9 cellular contexts compared by ENCODE assay signal in the genomic region with DNA sequence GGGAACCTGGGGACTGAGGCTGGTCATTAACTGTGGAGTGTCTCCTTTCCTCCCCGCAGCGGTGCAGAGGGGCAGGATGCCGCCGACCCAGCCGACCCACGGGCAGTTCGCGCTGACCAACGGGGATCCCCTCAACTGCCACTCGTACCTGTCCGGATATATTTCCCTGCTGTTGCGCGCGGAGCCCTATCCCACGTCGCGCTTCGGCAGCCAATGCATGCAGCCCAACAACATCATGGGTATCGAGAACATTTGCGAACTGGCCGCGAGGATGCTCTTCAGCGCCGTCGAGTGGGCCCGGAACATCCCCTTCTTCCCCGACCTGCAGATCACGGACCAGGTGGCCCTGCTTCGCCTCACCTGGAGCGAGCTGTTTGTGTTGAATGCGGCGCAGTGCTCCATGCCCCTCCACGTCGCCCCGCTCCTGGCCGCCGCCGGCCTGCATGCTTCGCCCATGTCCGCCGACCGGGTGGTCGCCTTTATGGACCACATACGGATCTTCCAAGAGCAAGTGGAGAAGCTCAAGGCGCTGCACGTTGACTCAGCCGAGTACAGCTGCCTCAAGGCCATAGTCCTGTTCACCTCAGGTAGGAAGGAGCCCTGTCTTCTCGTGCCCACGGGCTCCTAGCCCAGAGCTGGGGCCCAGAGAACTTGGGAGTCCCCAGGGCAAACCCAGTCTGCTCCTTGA. TPM values are rescaled to one million over a fixed set of nuclear protein-coding genes. Genes with fewer than 3 reads are reported as not detected.
DNase-seq lines count a peak whose midpoint lies in the region; ATAC-seq and TF ChIP-seq lines count a peak whose summit lies in the region.
"Had no signal": no experiment of that assay in that cellular context is flagged by ENCODE, and none has a peak within 500 bp of the region (broad histone marks: within the 10 kb centered on the region; RNA-seq: fewer than 3 reads in every experiment).

No MANE protein-coding gene starts in this region.

- no peak for ATAC-seq in WTC11
- no peak for ATAC-seq in sciatic nerve
- no peak for ATAC-seq in GM21447 (IDR thresholded peaks at IDR 0.05; ENCODE audit: unreplicated experiment)

- TF ChIP-seq CTCF in WTC11 (IDR thresholded peaks at IDR 0.05) (no peak), right atrium auricular region (IDR thresholded peaks at IDR 0.05) (no peak)

- POLR2A ChIA-PET in WTC11 (lab: Charles Lee), result no interaction called here

- H3K9me3 ChIP-seq in right atrium auricular region, result no peaks in the 10 kb centered on the region

- no peak overlapping the region for H2BK15ac ChIP-seq in mesendoderm (replicated peaks; ENCODE audit: low read depth)

- no peak overlapping the region for H3K18ac ChIP-seq in mesendoderm (ENCODE audit: low read length)

- H3K4me1 Mint-ChIP-seq in WTC11, result peaks cover 73% of the 10 kb centered on the region

- peak; percentile 25 for DNase-seq in G401 (ENCODE audit: low spot score)
- peak; percentile 32 for DNase-seq in WTC11 (ENCODE audit: low spot score)
- no peak for DNase-seq in right atrium auricular region (ENCODE audit: low spot score)
- peak; percentile 60 for DNase-seq in sciatic nerve (ENCODE audit: low spot score)
- DNase-seq in posterior vena cava (ENCODE audit: low spot score), result no peak
- no peak for DNase-seq in mesendoderm
- DNase-seq in AG20443 (ENCODE audit: low spot score), result no peak
- DNase-seq: SHP77 treated with DMSO at 0.1 percent for 48 hours had no signal

- no peaks in the 10 kb centered on the region for H3K27me3 ChIP-seq in right atrium auricular region
- H3K27me3 ChIP-seq in mesendoderm (ENCODE audit: insufficient read depth, low read length, poor library complexity), result peaks cover 63% of the 10 kb centered on the region

- no peaks in the 10 kb centered on the region for H3K79me1 ChIP-seq in mesendoderm (ENCODE audit: low read length)

- no peak overlapping the region for H3K9ac ChIP-seq in mesendoderm (ENCODE audit: low read length)

- peak overlapping the region; percentile 67 to 70 for H3K4me3 ChIP-seq in right atrium auricular region
- H3K4me3 ChIP-seq in mesendoderm (ENCODE audit: low read length), result no peak overlapping the region

- peak overlapping the region; percentile 95 to 97 for H3K27ac ChIP-seq in right atrium auricular region
- H3K27ac ChIP-seq in mesendoderm (ENCODE audit: low read depth, low read length), result no peak overlapping the region

- no peaks in the 10 kb centered on the region for H3K79me2 ChIP-seq in mesendoderm (ENCODE audit: control insufficient read depth, insufficient read depth, low read length)

- H3K36me3 ChIP-seq in right atrium auricular region (peaks cover 43% of the 10 kb centered on the region), mesendoderm (ENCODE audit: control insufficient read depth, insufficient read depth, low read length) (no peaks in the 10 kb centered on the region)

- intact Hi-C loops in sciatic nerve (cut with DNase I) (loop anchor here (5.0 kb wide), 1 partner anchor 558 kb away; no protein-coding TSS in a partner anchor), posterior vena cava (cut with DNase I) (loop anchor here (5.0 to 10.0 kb wide), 2 partner anchors 859 to 1007 kb away; no protein-coding TSS in a partner anchor)

- no peak overlapping the region for H3K4ac ChIP-seq in mesendoderm (ENCODE audit: low read depth, low read length)

- H3K27ac Mint-ChIP-seq in WTC11, result no peak overlapping the region

- no peak overlapping the region for H4K8ac ChIP-seq in mesendoderm (ENCODE audit: low read depth, low read length)

- peaks cover 96% of the 10 kb centered on the region for H3K27me3 Mint-ChIP-seq in WTC11 (ENCODE audit: low read depth)

- H4K5ac ChIP-seq in mesendoderm (ENCODE audit: low read length), result no peak overlapping the region

- no peaks in the 10 kb centered on the region for H3K9me3 Mint-ChIP-seq in WTC11

- H3K36me3 Mint-ChIP-seq in WTC11, result no peaks in the 10 kb centered on the region

- no peak overlapping the region for H2BK120ac ChIP-seq in mesendoderm (ENCODE audit: low read depth, low read length)

- no peak overlapping the region for H3K23ac ChIP-seq in mesendoderm (ENCODE audit: low read length)

- no CpG with 5 or more reads among the region's 49 CpGs for WGBS in mesendoderm (ENCODE audit: extremely low coverage, insufficient coverage, low lambda C conversion rate)

- H3K4me3 Mint-ChIP-seq in WTC11, result peak overlapping the region; percentile 58

- no peak overlapping the region for H2BK5ac ChIP-seq in mesendoderm (ENCODE audit: low read length)

- H2AK5ac ChIP-seq in mesendoderm (ENCODE audit: low read length), result no peak overlapping the region

- in situ Hi-C loops in G401 (cut with HindIII; ENCODE audit: low sequenced_read_pairs), result no loop called here

- peaks cover 0 to 14% of the 10 kb centered on the region in 2 donors for H3K4me1 ChIP-seq in right atrium auricular region
- H3K4me1 ChIP-seq in mesendoderm (ENCODE audit: control insufficient read depth, low read depth, low read length), result no peaks in the 10 kb centered on the region

- H3K56ac ChIP-seq in mesendoderm (ENCODE audit: low read length), result no peak overlapping the region

- H3K4me2 ChIP-seq in mesendoderm (ENCODE audit: low read length), result no peak overlapping the region

- CTCF ChIA-PET in WTC11 (lab: Charles Lee), result interaction anchor here (0.9 kb wide), 1 partner anchor 11 kb away, joined by 3 read pairs; no protein-coding TSS in a partner anchor

TF ChIP-seq in WTC11, 78 proteins besides CTCF, POLR2A, EP300 and RAD21:
- TF ChIP-seq, protein P1, sequence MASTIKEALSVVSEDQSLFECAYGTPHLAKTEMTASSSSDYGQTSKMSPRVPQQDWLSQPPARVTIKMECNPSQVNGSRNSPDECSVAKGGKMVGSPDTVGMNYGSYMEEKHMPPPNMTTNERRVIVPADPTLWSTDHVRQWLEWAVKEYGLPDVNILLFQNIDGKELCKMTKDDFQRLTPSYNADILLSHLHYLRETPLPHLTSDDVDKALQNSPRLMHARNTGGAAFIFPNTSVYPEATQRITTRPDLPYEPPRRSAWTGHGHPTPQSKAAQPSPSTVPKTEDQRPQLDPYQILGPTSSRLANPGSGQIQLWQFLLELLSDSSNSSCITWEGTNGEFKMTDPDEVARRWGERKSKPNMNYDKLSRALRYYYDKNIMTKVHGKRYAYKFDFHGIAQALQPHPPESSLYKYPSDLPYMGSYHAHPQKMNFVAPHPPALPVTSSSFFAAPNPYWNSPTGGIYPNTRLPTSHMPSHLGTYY (CRISPR knock-in tag; IDR thresholded peaks at IDR 0.05), result no peak
- TF ChIP-seq, protein P2, sequence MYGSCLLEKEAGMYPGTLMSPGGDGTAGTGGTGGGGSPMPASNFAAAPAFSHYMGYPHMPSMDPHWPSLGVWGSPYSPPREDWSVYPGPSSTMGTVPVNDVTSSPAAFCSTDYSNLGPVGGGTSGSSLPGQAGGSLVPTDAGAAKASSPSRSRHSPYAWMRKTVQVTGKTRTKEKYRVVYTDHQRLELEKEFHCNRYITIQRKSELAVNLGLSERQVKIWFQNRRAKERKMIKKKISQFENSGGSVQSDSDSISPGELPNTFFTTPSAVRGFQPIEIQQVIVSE (CRISPR knock-in tag; IDR thresholded peaks at IDR 0.05; ENCODE audit: borderline replicate concordance), result no peak
- TF ChIP-seq CREM (CRISPR knock-in tag; IDR thresholded peaks at IDR 0.05), result no peak
- TF ChIP-seq CREB1 (CRISPR knock-in tag; IDR thresholded peaks at IDR 0.05), result no peak
- no peak for TF ChIP-seq NR3C1 (CRISPR knock-in tag; conservative IDR thresholded peaks at IDR 0.05; ENCODE audit: low read depth)
- TF ChIP-seq NFATC4 (CRISPR knock-in tag; IDR thresholded peaks at IDR 0.05), result no peak
- no peak for TF ChIP-seq JUN (CRISPR knock-in tag; IDR thresholded peaks at IDR 0.05)
- TF ChIP-seq, protein P3, sequence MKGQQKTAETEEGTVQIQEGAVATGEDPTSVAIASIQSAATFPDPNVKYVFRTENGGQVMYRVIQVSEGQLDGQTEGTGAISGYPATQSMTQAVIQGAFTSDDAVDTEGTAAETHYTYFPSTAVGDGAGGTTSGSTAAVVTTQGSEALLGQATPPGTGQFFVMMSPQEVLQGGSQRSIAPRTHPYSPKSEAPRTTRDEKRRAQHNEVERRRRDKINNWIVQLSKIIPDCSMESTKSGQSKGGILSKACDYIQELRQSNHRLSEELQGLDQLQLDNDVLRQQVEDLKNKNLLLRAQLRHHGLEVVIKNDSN (CRISPR knock-in tag; IDR thresholded peaks at IDR 0.05), result no peak
- TF ChIP-seq FOXK1 (CRISPR knock-in tag; IDR thresholded peaks at IDR 0.05), result no peak
- TF ChIP-seq TEAD4 (CRISPR knock-in tag; IDR thresholded peaks at IDR 0.05), result no peak
- TF ChIP-seq ZNF219 (CRISPR knock-in tag; IDR thresholded peaks at IDR 0.05; ENCODE audit: borderline replicate concordance), result no peak
- no peak for TF ChIP-seq GTF2I (CRISPR knock-in tag; conservative IDR thresholded peaks at IDR 0.05)
- TF ChIP-seq ZNF232 (CRISPR knock-in tag; IDR thresholded peaks at IDR 0.05), result no peak
- no peak for TF ChIP-seq RELA (CRISPR knock-in tag; IDR thresholded peaks at IDR 0.05; ENCODE audit: borderline replicate concordance)
- TF ChIP-seq, protein P4, sequence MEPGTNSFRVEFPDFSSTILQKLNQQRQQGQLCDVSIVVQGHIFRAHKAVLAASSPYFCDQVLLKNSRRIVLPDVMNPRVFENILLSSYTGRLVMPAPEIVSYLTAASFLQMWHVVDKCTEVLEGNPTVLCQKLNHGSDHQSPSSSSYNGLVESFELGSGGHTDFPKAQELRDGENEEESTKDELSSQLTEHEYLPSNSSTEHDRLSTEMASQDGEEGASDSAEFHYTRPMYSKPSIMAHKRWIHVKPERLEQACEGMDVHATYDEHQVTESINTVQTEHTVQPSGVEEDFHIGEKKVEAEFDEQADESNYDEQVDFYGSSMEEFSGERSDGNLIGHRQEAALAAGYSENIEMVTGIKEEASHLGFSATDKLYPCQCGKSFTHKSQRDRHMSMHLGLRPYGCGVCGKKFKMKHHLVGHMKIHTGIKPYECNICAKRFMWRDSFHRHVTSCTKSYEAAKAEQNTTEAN (CRISPR knock-in tag; IDR thresholded peaks at IDR 0.05), result no peak
- TF ChIP-seq TP53 (CRISPR knock-in tag; IDR thresholded peaks at IDR 0.05), result no peak
- TF ChIP-seq GABPB1 (CRISPR knock-in tag; IDR thresholded peaks at IDR 0.05), result no peak
- TF ChIP-seq MXD4 (CRISPR knock-in tag; IDR thresholded peaks at IDR 0.05; ENCODE audit: borderline replicate concordance), result no peak
TF ChIP-seq in WTC11: peak in this region for 0.

RNA-seq across cellular contexts. Expression of a gene that starts 3.7 kb away (rescaled TPM):
- 2.3 and 3.6 TPM in 2 replicates for total RNA-seq in G401 (2014; rRNA removed; shearing (Covaris generic))
- total RNA-seq in WTC11 (2021) (0.27 to 0.57 TPM (median 0.55 TPM) in 3 replicates), right atrium auricular region (10 to 100 TPM; 25.0 to 26.7 TPM), sciatic nerve (242 TPM), posterior vena cava (100 to 1,000 TPM; 208 to 213 TPM)
- 0.03 TPM for polyA plus RNA-seq in mesendoderm (2013, experiment 1 of 2)
- polyA plus RNA-seq in mesendoderm (2013, experiment 2 of 2), result 0.04 TPM

Comparison
In these comparisons a context has a peak if more than half of its experiments do, and no peak if none do; other contexts are left out.
1. DNase-seq: peak in G401 (single experiment), WTC11 (single experiment) and sciatic nerve (single experiment); none in right atrium auricular region (single experiment), posterior vena cava (single experiment), mesendoderm (single experiment) and AG20443 (single experiment).